1 cellular context compared by ENCODE assay signal in genomic region chr2:69781321-69782248, GRCh38.
TF ChIP-seq lines count a peak whose summit lies in the region.

No MANE protein-coding gene starts in this region.

TF ChIP-seq in GM12878, 131 proteins besides CTCF, POLR2A, EP300 and RAD21 (continued from another document):
- TF ChIP-seq ZNF687 (IDR thresholded peaks at IDR 0.05) (peak; percentile 53; the same call in 1 of the 2 replicates), NRF1 (conservative IDR thresholded peaks at IDR 0.05; ENCODE audit: low read depth, low read length) (no peak), IKZF1 (conservative IDR thresholded peaks at IDR 0.05) (peak; percentile 58), FOS (IDR thresholded peaks at IDR 0.05; ENCODE audit: borderline replicate concordance, extremely low read depth, insufficient read length) (no peak), EED (IDR thresholded peaks at IDR 0.05; ENCODE audit: low read depth) (no peak), DPF2 (IDR thresholded peaks at IDR 0.05) (peak; percentile 29; the same call in 1 of the 2 replicates), MTA2 (IDR thresholded peaks at IDR 0.05; ENCODE audit: low read depth) (peak; percentile 90), NR2F1 (conservative IDR thresholded peaks at IDR 0.05) (peak; percentile 85), IKZF2 (IDR thresholded peaks at IDR 0.05) (peak; percentile 43 to 54; a peak in 2 of 4 replicates), BMI1 (IDR thresholded peaks at IDR 0.05; ENCODE audit: borderline replicate concordance) (no peak), RAD51 (IDR thresholded peaks at IDR 0.05) (no peak)
